1 cellular context compared by ENCODE assay signal in genomic region chr1:28232558-28233263, GRCh38.
A peak's percentile ranks its signal among the peaks of the same experiment; 100 is the strongest.
TF ChIP-seq lines count a peak whose summit lies in the region.

A gene with protein sequence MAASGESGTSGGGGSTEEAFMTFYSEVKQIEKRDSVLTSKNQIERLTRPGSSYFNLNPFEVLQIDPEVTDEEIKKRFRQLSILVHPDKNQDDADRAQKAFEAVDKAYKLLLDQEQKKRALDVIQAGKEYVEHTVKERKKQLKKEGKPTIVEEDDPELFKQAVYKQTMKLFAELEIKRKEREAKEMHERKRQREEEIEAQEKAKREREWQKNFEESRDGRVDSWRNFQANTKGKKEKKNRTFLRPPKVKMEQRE (minus strand): TSS chr1:28233029. CDS start chr1:28232998, 31 bp downstream.

TF ChIP-seq in HepG2, 621 proteins besides CTCF, POLR2A, EP300 and RAD21 (continued from another document and continues in another):
- TF ChIP-seq ZFP82 (CRISPR knock-in tag; IDR thresholded peaks at IDR 0.05; ENCODE audit: borderline replicate concordance) = 0 out of 2 replicates have a peak, but pooled peaks have one; percentile 57
- TF ChIP-seq SP2 (CRISPR knock-in tag; IDR thresholded peaks at IDR 0.05) = 0 out of 2 replicates have a peak, but pooled peaks have one; percentile 36
- TF ChIP-seq GTF2F1 (IDR thresholded peaks at IDR 0.05; ENCODE audit: low read length) = no peak
- no peak; the same call in 1 of the 2 replicates for TF ChIP-seq REPIN1 (CRISPR knock-in tag; IDR thresholded peaks at IDR 0.05; ENCODE audit: borderline replicate concordance, low read depth)
- TF ChIP-seq IKZF4 (CRISPR knock-in tag; IDR thresholded peaks at IDR 0.05; ENCODE audit: borderline replicate concordance, low read depth, not compliant biosample characterization) = peak; percentile 50
- no peak for TF ChIP-seq HNRNPK (IDR thresholded peaks at IDR 0.05; ENCODE audit: low read depth, low read length, poor library complexity, severe bottlenecking)
- peak; percentile 38 for TF ChIP-seq AGO1 (IDR thresholded peaks at IDR 0.05; ENCODE audit: low read depth, low read length, poor library complexity, severe bottlenecking)
- TF ChIP-seq TEAD3 (CRISPR knock-in tag; optimal IDR thresholded peaks at IDR 0.05; ENCODE audit: borderline replicate concordance) = peak; percentile 41
- no peak; the same call in none of the 2 replicates for TF ChIP-seq ZNF510 (CRISPR knock-in tag; IDR thresholded peaks at IDR 0.05; ENCODE audit: low read depth)
- TF ChIP-seq ZGPAT (CRISPR knock-in tag; IDR thresholded peaks at IDR 0.05) = peak; percentile 75; the same call in 1 of the 2 replicates
- TF ChIP-seq CBFB (CRISPR knock-in tag; IDR thresholded peaks at IDR 0.05) = 0 out of 2 replicates have a peak, but pooled peaks have one; percentile 36
- peak; percentile 40; the same call in 1 of the 2 replicates for TF ChIP-seq ZFP1 (CRISPR knock-in tag; IDR thresholded peaks at IDR 0.05)
- no peak for TF ChIP-seq MBD4 (IDR thresholded peaks at IDR 0.05; ENCODE audit: borderline replicate concordance, low read length)
- TF ChIP-seq TMF1 (CRISPR knock-in tag; IDR thresholded peaks at IDR 0.05; ENCODE audit: low read depth) = 0 out of 2 replicates have a peak, but pooled peaks have one; percentile 21
- TF ChIP-seq BHLHE40 (IDR thresholded peaks at IDR 0.05; ENCODE audit: low read length) = peak; percentile 98
- peak; percentile 90 for TF ChIP-seq KDM2A (CRISPR knock-in tag; IDR thresholded peaks at IDR 0.05; ENCODE audit: borderline replicate concordance, low read depth)
- no peak for TF ChIP-seq BRCA1 (CRISPR knock-in tag; IDR thresholded peaks at IDR 0.05)
- TF ChIP-seq HMGA1 (CRISPR knock-in tag; conservative IDR thresholded peaks at IDR 0.05) = no peak
- TF ChIP-seq, protein P1, sequence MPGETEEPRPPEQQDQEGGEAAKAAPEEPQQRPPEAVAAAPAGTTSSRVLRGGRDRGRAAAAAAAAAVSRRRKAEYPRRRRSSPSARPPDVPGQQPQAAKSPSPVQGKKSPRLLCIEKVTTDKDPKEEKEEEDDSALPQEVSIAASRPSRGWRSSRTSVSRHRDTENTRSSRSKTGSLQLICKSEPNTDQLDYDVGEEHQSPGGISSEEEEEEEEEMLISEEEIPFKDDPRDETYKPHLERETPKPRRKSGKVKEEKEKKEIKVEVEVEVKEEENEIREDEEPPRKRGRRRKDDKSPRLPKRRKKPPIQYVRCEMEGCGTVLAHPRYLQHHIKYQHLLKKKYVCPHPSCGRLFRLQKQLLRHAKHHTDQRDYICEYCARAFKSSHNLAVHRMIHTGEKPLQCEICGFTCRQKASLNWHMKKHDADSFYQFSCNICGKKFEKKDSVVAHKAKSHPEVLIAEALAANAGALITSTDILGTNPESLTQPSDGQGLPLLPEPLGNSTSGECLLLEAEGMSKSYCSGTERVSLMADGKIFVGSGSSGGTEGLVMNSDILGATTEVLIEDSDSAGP (CRISPR knock-in tag; IDR thresholded peaks at IDR 0.05; ENCODE audit: borderline replicate concordance) = peak; percentile 100
- 0 out of 2 replicates have a peak, but pooled peaks have one; percentile 56 for TF ChIP-seq ZNF782 (CRISPR knock-in tag; IDR thresholded peaks at IDR 0.05; ENCODE audit: borderline replicate concordance)
- TF ChIP-seq, protein P2, sequence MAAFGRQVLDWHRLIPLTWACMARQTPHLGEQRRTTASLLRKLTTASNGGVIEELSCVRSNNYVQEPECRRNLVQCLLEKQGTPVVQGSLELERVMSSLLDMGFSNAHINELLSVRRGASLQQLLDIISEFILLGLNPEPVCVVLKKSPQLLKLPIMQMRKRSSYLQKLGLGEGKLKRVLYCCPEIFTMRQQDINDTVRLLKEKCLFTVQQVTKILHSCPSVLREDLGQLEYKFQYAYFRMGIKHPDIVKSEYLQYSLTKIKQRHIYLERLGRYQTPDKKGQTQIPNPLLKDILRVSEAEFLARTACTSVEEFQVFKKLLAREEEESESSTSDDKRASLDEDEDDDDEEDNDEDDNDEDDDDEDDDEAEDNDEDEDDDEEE (CRISPR knock-in tag; IDR thresholded peaks at IDR 0.05) = peak; percentile 63; the same call in 1 of the 2 replicates
- TF ChIP-seq KLF16 (CRISPR knock-in tag; IDR thresholded peaks at IDR 0.05) = peak in 1 of 2 experiments; percentile 25; a peak in 1 of 4 replicates
- TF ChIP-seq ZNF350 (CRISPR knock-in tag; IDR thresholded peaks at IDR 0.05; ENCODE audit: borderline replicate concordance, low read depth) = peak; percentile 76; the same call in 1 of the 2 replicates
- no peak for TF ChIP-seq ZBTB20 (CRISPR knock-in tag; IDR thresholded peaks at IDR 0.05; ENCODE audit: borderline replicate concordance, low read depth)
- 0 out of 2 replicates have a peak, but pooled peaks have one; percentile 15 for TF ChIP-seq RARA (CRISPR knock-in tag; IDR thresholded peaks at IDR 0.05)
- TF ChIP-seq SIN3B (IDR thresholded peaks at IDR 0.05; ENCODE audit: low read length) = peak; percentile 90
- TF ChIP-seq SRSF4 (IDR thresholded peaks at IDR 0.05; ENCODE audit: low read depth, low read length, poor library complexity, severe bottlenecking) = no peak
- TF ChIP-seq CREM (IDR thresholded peaks at IDR 0.05) = 0 out of 2 replicates have a peak, but pooled peaks have one; percentile 32
- TF ChIP-seq CREM (CRISPR knock-in tag; IDR thresholded peaks at IDR 0.05) = no peak
- peak; percentile 82; the same call in 1 of the 2 replicates for TF ChIP-seq FLYWCH1 (CRISPR knock-in tag; IDR thresholded peaks at IDR 0.05)
- peak; percentile 83 for TF ChIP-seq THAP11 (CRISPR knock-in tag; IDR thresholded peaks at IDR 0.05)
- TF ChIP-seq KAT8 (CRISPR knock-in tag; IDR thresholded peaks at IDR 0.05) = peak; percentile 90
- peak; percentile 80 for TF ChIP-seq ZNF547 (CRISPR knock-in tag; IDR thresholded peaks at IDR 0.05)
- peak; percentile 97 for TF ChIP-seq RAD51 (IDR thresholded peaks at IDR 0.05; ENCODE audit: borderline replicate concordance)
- peak; percentile 54; the same call in 1 of the 2 replicates for TF ChIP-seq ZNF232 (CRISPR knock-in tag; IDR thresholded peaks at IDR 0.05; ENCODE audit: borderline replicate concordance)
- TF ChIP-seq MXI1 (IDR thresholded peaks at IDR 0.05; ENCODE audit: borderline replicate concordance, low read depth, low read length) = peak; percentile 57; the same call in 1 of the 3 replicates
- peak; percentile 84; the same call in 1 of the 2 replicates for TF ChIP-seq GLI4 (CRISPR knock-in tag; IDR thresholded peaks at IDR 0.05; ENCODE audit: borderline replicate concordance)
- TF ChIP-seq REXO4 (CRISPR knock-in tag; IDR thresholded peaks at IDR 0.05; ENCODE audit: borderline replicate concordance) = no peak
- peak; percentile 87; the same call in 1 of the 2 replicates for TF ChIP-seq ZNF225 (CRISPR knock-in tag; IDR thresholded peaks at IDR 0.05)
- peak; percentile 24; the same call in 1 of the 2 replicates for TF ChIP-seq PITX1 (CRISPR knock-in tag; IDR thresholded peaks at IDR 0.05)
- peak; percentile 54 for TF ChIP-seq TAF15 (IDR thresholded peaks at IDR 0.05; ENCODE audit: low read depth, low read length, poor library complexity, severe bottlenecking)
- no peak for TF ChIP-seq ZFP62 (CRISPR knock-in tag; IDR thresholded peaks at IDR 0.05)
- peak; percentile 67 for TF ChIP-seq RBM22 (optimal IDR thresholded peaks at IDR 0.05; ENCODE audit: low read length)
- peak; percentile 73 for TF ChIP-seq ARNTL (CRISPR knock-in tag; IDR thresholded peaks at IDR 0.05)
- no peak for TF ChIP-seq FOXJ3 (CRISPR knock-in tag; IDR thresholded peaks at IDR 0.05; ENCODE audit: borderline replicate concordance)
- peak; percentile 57; the same call in 1 of the 2 replicates for TF ChIP-seq BORCS8-MEF2B (CRISPR knock-in tag; IDR thresholded peaks at IDR 0.05)
- TF ChIP-seq MIXL1 (CRISPR knock-in tag; IDR thresholded peaks at IDR 0.05) = 0 out of 2 replicates have a peak, but pooled peaks have one; percentile 42
- peak; percentile 45; the same call in 1 of the 2 replicates for TF ChIP-seq ZNF335 (CRISPR knock-in tag; IDR thresholded peaks at IDR 0.05)
- peak; percentile 62; the same call in 1 of the 2 replicates for TF ChIP-seq KLF6 (CRISPR knock-in tag; IDR thresholded peaks at IDR 0.05)
- no peak for TF ChIP-seq ZNF616 (CRISPR knock-in tag; IDR thresholded peaks at IDR 0.05; ENCODE audit: low read depth)
- 0 out of 2 replicates have a peak, but pooled peaks have one; percentile 14 for TF ChIP-seq SNAI1 (CRISPR knock-in tag; IDR thresholded peaks at IDR 0.05; ENCODE audit: borderline replicate concordance)
- no peak for TF ChIP-seq ZBTB39 (CRISPR knock-in tag; IDR thresholded peaks at IDR 0.05)
- TF ChIP-seq ZNF567 (CRISPR knock-in tag; IDR thresholded peaks at IDR 0.05; ENCODE audit: borderline replicate concordance) = 0 out of 2 replicates have a peak, but pooled peaks have one; percentile 38
- peak; percentile 50; the same call in 1 of the 2 replicates for TF ChIP-seq GATA4 (IDR thresholded peaks at IDR 0.05; ENCODE audit: borderline replicate concordance, low read depth)
- TF ChIP-seq STAT5B (CRISPR knock-in tag; IDR thresholded peaks at IDR 0.05) = no peak
- TF ChIP-seq IRF9 (CRISPR knock-in tag; IDR thresholded peaks at IDR 0.05; ENCODE audit: borderline replicate concordance) = peak; percentile 43; the same call in 1 of the 2 replicates
- peak; percentile 32; the same call in 1 of the 2 replicates for TF ChIP-seq ZBTB3 (CRISPR knock-in tag; IDR thresholded peaks at IDR 0.05; ENCODE audit: borderline replicate concordance, low read depth)
- TF ChIP-seq, protein P3, sequence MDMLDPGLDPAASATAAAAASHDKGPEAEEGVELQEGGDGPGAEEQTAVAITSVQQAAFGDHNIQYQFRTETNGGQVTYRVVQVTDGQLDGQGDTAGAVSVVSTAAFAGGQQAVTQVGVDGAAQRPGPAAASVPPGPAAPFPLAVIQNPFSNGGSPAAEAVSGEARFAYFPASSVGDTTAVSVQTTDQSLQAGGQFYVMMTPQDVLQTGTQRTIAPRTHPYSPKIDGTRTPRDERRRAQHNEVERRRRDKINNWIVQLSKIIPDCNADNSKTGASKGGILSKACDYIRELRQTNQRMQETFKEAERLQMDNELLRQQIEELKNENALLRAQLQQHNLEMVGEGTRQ (IDR thresholded peaks at IDR 0.05; ENCODE audit: low read depth, low read length) = peak; percentile 99
- TF ChIP-seq, protein P3 (CRISPR knock-in tag; IDR thresholded peaks at IDR 0.05; ENCODE audit: borderline replicate concordance) = peak; percentile 99; the same call in 1 of the 2 replicates
- peak; percentile 55; the same call in 1 of the 2 replicates for TF ChIP-seq ZNF792 (CRISPR knock-in tag; IDR thresholded peaks at IDR 0.05)
- no peak for TF ChIP-seq FOSL2 (CRISPR knock-in tag; IDR thresholded peaks at IDR 0.05)
- no peak for TF ChIP-seq ZNF629 (CRISPR knock-in tag; conservative IDR thresholded peaks at IDR 0.05)
- 0 out of 2 replicates have a peak, but pooled peaks have one; percentile 29 for TF ChIP-seq MXD4 (CRISPR knock-in tag; IDR thresholded peaks at IDR 0.05)
- TF ChIP-seq FIP1L1 (IDR thresholded peaks at IDR 0.05; ENCODE audit: borderline replicate concordance, insufficient read depth, low read depth, low read length) = 0 out of 2 replicates have a peak, but pooled peaks have one; percentile 36
- peak; percentile 63 for TF ChIP-seq AGO2 (optimal IDR thresholded peaks at IDR 0.05; ENCODE audit: low read depth, low read length)
- 0 out of 2 replicates have a peak, but pooled peaks have one; percentile 39 for TF ChIP-seq MIER3 (CRISPR knock-in tag; IDR thresholded peaks at IDR 0.05; ENCODE audit: borderline replicate concordance)
